8 cellular contexts compared by ENCODE assay signal in the genomic region with DNA sequence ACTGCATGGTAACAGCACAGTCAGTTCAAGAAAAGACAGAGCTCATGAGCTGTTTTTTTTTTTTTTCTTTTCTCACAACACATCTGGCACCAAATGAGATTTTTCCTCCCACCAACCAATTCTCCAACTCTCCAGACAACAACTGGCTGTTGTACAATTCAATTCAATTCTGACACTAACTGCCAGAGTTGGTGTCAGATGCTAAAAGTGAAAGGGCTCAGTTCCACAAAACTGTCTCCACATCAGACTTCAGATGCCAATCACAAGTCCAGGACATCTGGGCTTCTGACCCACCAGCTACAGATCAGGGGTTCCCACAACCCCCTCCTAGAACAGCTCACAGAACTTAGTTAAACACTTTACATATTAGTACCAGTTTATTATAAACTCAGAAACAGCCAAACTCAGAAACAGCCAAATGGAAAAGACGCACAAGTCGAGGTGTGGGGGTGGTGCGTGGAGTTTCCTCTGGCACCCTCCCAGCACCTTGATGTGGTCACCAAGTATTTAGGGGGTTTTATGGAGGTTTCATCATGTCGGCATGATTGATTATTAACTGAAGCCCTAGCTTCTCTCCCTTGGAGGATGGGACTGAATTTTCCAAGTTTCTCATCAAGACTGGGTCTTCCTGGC. TPM values are rescaled to one million over a fixed set of nuclear protein-coding genes. Genes with fewer than 3 reads are reported as not detected.
A peak's percentile ranks its signal among the peaks of the same experiment; 100 is the strongest.
DNase-seq lines count a peak whose midpoint lies in the region; ATAC-seq and TF ChIP-seq lines count a peak whose summit lies in the region.

No MANE protein-coding gene starts in this region.

- DNase-seq in activated T-helper 9 cell treated with anti-CD3 and anti-CD28 coated beads, Interleukin-2, amount 50 U/mL, for 16 hours (ENCODE audit: low read depth), result peak; percentile 66
- DNase-seq in stimulated activated CD8-positive, alpha-beta memory T cell treated with anti-CD3 and anti-CD28 coated beads, Interleukin-12 subunit alpha, Interleukin-12 subunit beta, amount 100 ng/mL, for 4 hours (ENCODE audit: low read depth), result peak; percentile 55
- DNase-seq in dedifferentiated amniotic fluid mesenchymal stem cell (ENCODE audit: extremely low spot score) (no peak), spleen (no peak), ovary (no peak), COR-L47 (lab: John Stamatoyannopoulos, UW) (no peak)

- no peak overlapping the region for H3K4me3 ChIP-seq in spleen
- H3K4me3 ChIP-seq in ovary, result no peak overlapping the region

- TF ChIP-seq POLR2A in spleen (IDR thresholded peaks at IDR 0.05) (no peak), ovary (IDR thresholded peaks at IDR 0.05) (no peak)

- ATAC-seq in GM19372 (IDR thresholded peaks at IDR 0.05; ENCODE audit: low read depth, unreplicated experiment), result peak; percentile 65
- ATAC-seq in HG03432 (IDR thresholded peaks at IDR 0.05; ENCODE audit: unreplicated experiment), result peak; percentile 89

- 30 to 51% (median 44%) methylated on average over 4 of the region's 4 CpGs for WGBS in spleen, 5 donors
- WGBS in ovary, 3 donors, result 6 to 20% (median 20%) methylated on average over 4 of the region's 4 CpGs

- no peak for TF ChIP-seq EP300 in ovary (IDR thresholded peaks at IDR 0.05)

- H3K9me3 ChIP-seq in spleen (no peaks in the 10 kb centered on the region), ovary (no peaks in the 10 kb centered on the region)

- H3K27ac ChIP-seq in spleen (no peak overlapping the region), ovary (no peak overlapping the region)

- no peaks in the 10 kb centered on the region for H3K27me3 ChIP-seq in spleen (replicated peaks in 1 of 7)
- no peaks in the 10 kb centered on the region for H3K27me3 ChIP-seq in ovary

- no peaks in the 10 kb centered on the region for H3K4me1 ChIP-seq in spleen
- H3K4me1 ChIP-seq in ovary (ENCODE audit: insufficient read depth), result no peaks in the 10 kb centered on the region

- H3K36me3 ChIP-seq in spleen (no peaks in the 10 kb centered on the region), ovary (no peaks in the 10 kb centered on the region)

- TF ChIP-seq CTCF in spleen (IDR thresholded peaks at IDR 0.05 in 8 of 11, conservative IDR thresholded peaks at IDR 0.05 in 3 of 11) (no peak), ovary (IDR thresholded peaks at IDR 0.05) (no peak)

- intact Hi-C loops in spleen (cut with DNase I; ENCODE audit: low total_unique reads) (no loop called here), ovary (cut with DNase I) (no loop called here)

RNA-seq across cellular contexts. Expression of a gene that starts 39.2 kb away (rescaled TPM):
- total RNA-seq in spleen (10 to 100 TPM; 27.5 to 42.0 (median 37.0) TPM), ovary (10 to 100 TPM in 1 of 7 donors, 1 to 10 TPM in 6; 5.0 to 14.1 (median 8.8) TPM)
- polyA plus RNA-seq in spleen (10 to 100 TPM; 12.8 to 14.4 (median 13.6) TPM), ovary (10 to 100 TPM in 1 of 2 donors, 1 to 10 TPM in 1; 6.1 to 13.2 TPM)

Comparison
In these comparisons a context has a peak if more than half of its experiments do, and no peak if none do; other contexts are left out.
1. DNase-seq: peak in activated T-helper 9 cell treated with anti-CD3 and anti-CD28 coated beads, Interleukin-2, amount 50 U/mL, for 16 hours (single experiment) and stimulated activated CD8-positive, alpha-beta memory T cell treated with anti-CD3 and anti-CD28 coated beads, Interleukin-12 subunit alpha, Interleukin-12 subunit beta, amount 100 ng/mL, for 4 hours (single experiment); none in dedifferentiated amniotic fluid mesenchymal stem cell (single experiment), spleen (single experiment), ovary (0 of 5) and COR-L47 (single experiment).